Comparison of ENCODE assay signal across 16 cellular contexts in the genomic region with DNA sequence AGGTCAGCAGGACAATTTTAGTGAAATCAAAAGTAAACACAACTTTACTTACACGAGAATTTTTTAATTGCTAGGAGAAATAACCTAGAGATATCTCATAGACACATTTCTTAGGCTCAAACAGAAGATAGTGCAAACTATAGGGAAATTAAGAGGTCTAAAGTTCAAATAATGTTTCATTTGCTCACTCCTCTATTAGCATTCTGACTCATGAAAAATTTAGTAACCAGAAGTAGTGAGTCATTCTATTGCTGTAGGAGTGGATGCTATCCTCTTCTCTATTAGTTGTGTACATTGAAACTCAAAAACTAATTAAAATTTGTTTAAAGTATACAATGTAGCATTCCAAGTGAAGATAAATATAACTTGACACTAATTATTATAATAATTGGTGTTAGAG.
DNase-seq lines count a peak whose midpoint lies in the region; ATAC-seq, FAIRE-seq and TF ChIP-seq lines count a peak whose summit lies in the region.
"Had no signal": no experiment of that assay in that cellular context is flagged by ENCODE, and none has a peak within 500 bp of the region (broad histone marks: within the 10 kb centered on the region; RNA-seq: fewer than 3 reads in every experiment).

No MANE protein-coding gene starts in this region.

- POLR2A ChIA-PET in HepG2 (lab: Yijun Ruan, JAX), result no interaction called here

- TF ChIP-seq POLR2A in HepG2 (IDR thresholded peaks at IDR 0.05; ENCODE audit: insufficient read depth in 1 of 2, low read depth in 2 of 2, low read length in 2 of 2), result no peak

- no TSS peak for BruUV-seq in HepG2 (replicated peaks; lab: Mats Ljungman, UMichigan)

- no peak for TF ChIP-seq RAD21 in HepG2 (CRISPR knock-in tag; IDR thresholded peaks at IDR 0.05)

- H2AFZ ChIP-seq in HepG2 (ENCODE audit: low read length), result no peak overlapping the region

- ATAC-seq in HepG2, result no peak
- no peak for ATAC-seq in HG02763 (IDR thresholded peaks at IDR 0.05; ENCODE audit: unreplicated experiment)
- ATAC-seq: natural killer cell had no signal

- WGBS in HepG2 (ENCODE audit: low lambda C conversion rate), result 2% methylated on average over 1 of the region's 1 CpG

- FAIRE-seq in HTR-8/SVneo (lab: Jason Lieb, UNC), result no peak
- no peak for FAIRE-seq in HepG2 (lab: Jason Lieb, UNC)

- TF ChIP-seq CTCF in astrocyte of the spinal cord (IDR thresholded peaks at IDR 0.05; ENCODE audit: low read depth, low read length) (no peak), HepG2 (CRISPR knock-in tag; IDR thresholded peaks at IDR 0.05) (no peak)

- no peak for TF ChIP-seq EP300 in HepG2 (IDR thresholded peaks at IDR 0.05; ENCODE audit: low read depth in 2 of 2, low read length in 2 of 2)
- no peak for TF ChIP-seq EP300 in HepG2 (CRISPR knock-in tag; IDR thresholded peaks at IDR 0.05; ENCODE audit: borderline replicate concordance)

- H3K4me1 ChIP-seq in HepG2 (ENCODE audit: insufficient read depth, low read length), result no peaks in the 10 kb centered on the region

- no peaks in the 10 kb centered on the region for H3K27me3 ChIP-seq in HepG2 (ENCODE audit: control insufficient read depth in 1 of 2, insufficient read depth in 2 of 2, low read length in 2 of 2)

- H3K4me3 ChIP-seq in astrocyte of the spinal cord (ENCODE audit: low read depth, low read length) (no peak overlapping the region), HepG2 (replicated peaks in 1 of 3; ENCODE audit: insufficient read depth in 1 of 3, low read depth in 2 of 3, low read length in 3 of 3) (no peak overlapping the region)

- no peaks in the 10 kb centered on the region for H3K36me3 ChIP-seq in HepG2 (replicated peaks in 1 of 2; ENCODE audit: control insufficient read depth in 1 of 2, insufficient read depth in 2 of 2, low read length in 2 of 2)

- no peak overlapping the region for H3K9ac ChIP-seq in HepG2 (ENCODE audit: insufficient read depth, low read depth, low read length)

- H3K27ac ChIP-seq in HepG2 (ENCODE audit: extremely low read length, insufficient read depth, low read length), result no peak overlapping the region

- H3K4me2 ChIP-seq in HepG2 (ENCODE audit: low read depth, low read length), result no peak overlapping the region

- CTCF ChIA-PET in HepG2 (lab: Yijun Ruan, JAX; ENCODE audit: low intra/inter-chr PET ratio, low total read pairs), result no interaction called here

- in situ Hi-C loops in astrocyte of the spinal cord (cut with HindIII; ENCODE audit: low sequenced_read_pairs), result no loop called here
- in situ Hi-C loops in HepG2 (cut with HindIII; ENCODE audit: extremely low pct_ligation_motif_present, low pct_unique_long_range_greater_than_20kb), result no loop called here

- no peaks in the 10 kb centered on the region for H4K20me1 ChIP-seq in HepG2 (ENCODE audit: insufficient read depth, low read length)

- no peaks in the 10 kb centered on the region for H3K9me3 ChIP-seq in HepG2 (ENCODE audit: low read length)

- DNase-seq in ELR (ENCODE audit: low read depth) (peak; percentile 79), HTR-8/SVneo (ENCODE audit: insufficient read length, low spot score) (peak; percentile 5), astrocyte of the spinal cord (ENCODE audit: low read depth, low spot score) (peak; percentile 39), HepG2 (ENCODE audit: low spot score) (peak; percentile 2), amygdala (lab: John Stamatoyannopoulos, UW) (no peak), GM19238 (ENCODE audit: insufficient read length, low spot score) (no peak), activated gamma-delta T cell treated with Interleukin-2 at 50 U/mL for 16 hours (no peak)
- DNase-seq: activated gamma-delta T cell; AML-193; DMS 273 treated with DMSO at 0.1 percent for 48 hours; MV-4-11; natural killer cell; NCI-H82; stimulated activated CD4-positive, alpha-beta T cell treated with anti-CD3 and anti-CD28 coated beads, Interleukin-15, amount 100 ng/mL, for 24 hours; T-helper 2 cell had no signal

- no peaks in the 10 kb centered on the region for H3K79me2 ChIP-seq in HepG2 (ENCODE audit: insufficient read depth, low read length)

- intact Hi-C loops in HepG2 (cut with micrococcal nuclease; ENCODE audit: unreplicated experiment), result loop anchor here (2.0 to 10.0 kb wide), 2 partner anchors 24 to 482 kb away; no protein-coding TSS in a partner anchor

TF ChIP-seq in HepG2, 621 proteins besides CTCF, POLR2A, EP300 and RAD21 (continues in another document):
- TF ChIP-seq NFE2L1 (CRISPR knock-in tag; IDR thresholded peaks at IDR 0.05; ENCODE audit: borderline replicate concordance), result no peak
- TF ChIP-seq ZNF160 (CRISPR knock-in tag; IDR thresholded peaks at IDR 0.05), result no peak
- no peak for TF ChIP-seq ZFP41 (CRISPR knock-in tag; IDR thresholded peaks at IDR 0.05; ENCODE audit: borderline replicate concordance)
- TF ChIP-seq ZNF776 (CRISPR knock-in tag; IDR thresholded peaks at IDR 0.05), result no peak
- no peak for TF ChIP-seq ZBTB42 (CRISPR knock-in tag; IDR thresholded peaks at IDR 0.05)
- TF ChIP-seq NFYC (CRISPR knock-in tag; IDR thresholded peaks at IDR 0.05), result no peak
- TF ChIP-seq ZNF841 (CRISPR knock-in tag; IDR thresholded peaks at IDR 0.05; ENCODE audit: borderline replicate concordance), result no peak
- no peak for TF ChIP-seq FOXO1 (CRISPR knock-in tag; IDR thresholded peaks at IDR 0.05)
- TF ChIP-seq FOXK1 (CRISPR knock-in tag; IDR thresholded peaks at IDR 0.05; ENCODE audit: borderline replicate concordance, low read depth), result no peak
- TF ChIP-seq, protein P1, sequence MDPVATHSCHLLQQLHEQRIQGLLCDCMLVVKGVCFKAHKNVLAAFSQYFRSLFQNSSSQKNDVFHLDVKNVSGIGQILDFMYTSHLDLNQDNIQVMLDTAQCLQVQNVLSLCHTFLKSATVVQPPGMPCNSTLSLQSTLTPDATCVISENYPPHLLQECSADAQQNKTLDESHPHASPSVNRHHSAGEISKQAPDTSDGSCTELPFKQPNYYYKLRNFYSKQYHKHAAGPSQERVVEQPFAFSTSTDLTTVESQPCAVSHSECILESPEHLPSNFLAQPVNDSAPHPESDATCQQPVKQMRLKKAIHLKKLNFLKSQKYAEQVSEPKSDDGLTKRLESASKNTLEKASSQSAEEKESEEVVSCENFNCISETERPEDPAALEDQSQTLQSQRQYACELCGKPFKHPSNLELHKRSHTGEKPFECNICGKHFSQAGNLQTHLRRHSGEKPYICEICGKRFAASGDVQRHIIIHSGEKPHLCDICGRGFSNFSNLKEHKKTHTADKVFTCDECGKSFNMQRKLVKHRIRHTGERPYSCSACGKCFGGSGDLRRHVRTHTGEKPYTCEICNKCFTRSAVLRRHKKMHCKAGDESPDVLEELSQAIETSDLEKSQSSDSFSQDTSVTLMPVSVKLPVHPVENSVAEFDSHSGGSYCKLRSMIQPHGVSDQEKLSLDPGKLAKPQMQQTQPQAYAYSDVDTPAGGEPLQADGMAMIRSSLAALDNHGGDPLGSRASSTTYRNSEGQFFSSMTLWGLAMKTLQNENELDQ (CRISPR knock-in tag; IDR thresholded peaks at IDR 0.05; ENCODE audit: borderline replicate concordance), result no peak
- TF ChIP-seq, protein P2, sequence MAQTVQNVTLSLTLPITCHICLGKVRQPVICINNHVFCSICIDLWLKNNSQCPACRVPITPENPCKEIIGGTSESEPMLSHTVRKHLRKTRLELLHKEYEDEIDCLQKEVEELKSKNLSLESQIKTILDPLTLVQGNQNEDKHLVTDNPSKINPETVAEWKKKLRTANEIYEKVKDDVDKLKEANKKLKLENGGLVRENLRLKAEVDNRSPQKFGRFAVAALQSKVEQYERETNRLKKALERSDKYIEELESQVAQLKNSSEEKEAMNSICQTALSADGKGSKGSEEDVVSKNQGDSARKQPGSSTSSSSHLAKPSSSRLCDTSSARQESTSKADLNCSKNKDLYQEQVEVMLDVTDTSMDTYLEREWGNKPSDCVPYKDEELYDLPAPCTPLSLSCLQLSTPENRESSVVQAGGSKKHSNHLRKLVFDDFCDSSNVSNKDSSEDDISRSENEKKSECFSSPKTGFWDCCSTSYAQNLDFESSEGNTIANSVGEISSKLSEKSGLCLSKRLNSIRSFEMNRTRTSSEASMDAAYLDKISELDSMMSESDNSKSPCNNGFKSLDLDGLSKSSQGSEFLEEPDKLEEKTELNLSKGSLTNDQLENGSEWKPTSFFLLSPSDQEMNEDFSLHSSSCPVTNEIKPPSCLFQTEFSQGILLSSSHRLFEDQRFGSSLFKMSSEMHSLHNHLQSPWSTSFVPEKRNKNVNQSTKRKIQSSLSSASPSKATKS (CRISPR knock-in tag; IDR thresholded peaks at IDR 0.05), result no peak
- TF ChIP-seq CAMTA2 (CRISPR knock-in tag; IDR thresholded peaks at IDR 0.05; ENCODE audit: borderline replicate concordance), result no peak
- TF ChIP-seq YEATS4 (CRISPR knock-in tag; IDR thresholded peaks at IDR 0.05; ENCODE audit: borderline replicate concordance), result no peak
- no peak for TF ChIP-seq RBAK (CRISPR knock-in tag; IDR thresholded peaks at IDR 0.05)

Comparison
In these comparisons a context has a peak if more than half of its experiments do, and no peak if none do; other contexts are left out.
1. DNase-seq: peak in ELR (single experiment), HTR-8/SVneo (single experiment), astrocyte of the spinal cord (single experiment) and HepG2 (single experiment); none in amygdala (0 of 56), GM19238 (single experiment) and activated gamma-delta T cell treated with Interleukin-2 at 50 U/mL for 16 hours (single experiment).